In the genomic region with DNA sequence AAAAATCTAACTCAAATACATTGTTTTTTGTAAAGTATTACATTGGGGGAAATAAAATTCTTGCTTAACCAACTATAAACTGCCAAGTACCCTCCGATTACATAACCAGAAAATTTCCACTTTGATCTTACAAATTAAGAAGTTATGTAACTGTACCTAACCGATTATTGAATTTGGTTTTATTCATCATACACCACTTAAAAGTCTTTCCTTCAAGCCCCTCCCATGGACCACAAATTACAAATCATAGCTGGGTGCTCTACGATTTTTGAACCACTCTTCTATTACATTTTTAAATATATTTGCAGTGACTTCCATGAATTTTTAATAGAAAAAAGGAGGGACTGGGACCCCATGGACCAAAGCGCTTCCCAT, we compare ENCODE assay signal across 8 cellular contexts. TPM values are rescaled to one million over a fixed set of nuclear protein-coding genes. Genes with fewer than 3 reads are reported as not detected.
DNase-seq lines count a peak whose midpoint lies in the region; ATAC-seq and TF ChIP-seq lines count a peak whose summit lies in the region.

No MANE protein-coding gene starts in this region.

- TF ChIP-seq CTCF in AG10803 (conservative IDR thresholded peaks at IDR 0.05; ENCODE audit: low read length): no peak
- no peak for TF ChIP-seq CTCF in brain (conservative IDR thresholded peaks at IDR 0.05)

- H3K27ac Mint-ChIP-seq in brain: peak overlapping the region; percentile 98 to 100 (median 99)

- peaks cover 48% of the 10 kb centered on the region for H3K36me3 Mint-ChIP-seq in brain

- H3K4me1 Mint-ChIP-seq in brain: peaks cover 42% of the 10 kb centered on the region

- DNase-seq in AG10803 (ENCODE audit: low read depth) (peak; percentile 9), COR-L47 (lab: John Stamatoyannopoulos, UW) (no peak), NCI-H510A treated with DMSO at 0.1 percent for 48 hours (lab: John Stamatoyannopoulos, UW) (no peak), NCI-H510A (lab: John Stamatoyannopoulos, UW) (no peak)

- peaks cover 33 to 40% (median 38%) of the 10 kb centered on the region in 5 experiments for H3K9me3 Mint-ChIP-seq in brain

- H3K4me3 Mint-ChIP-seq in brain: peak overlapping the region; percentile 98 to 100 (median 100)

- peak; percentile 1 for ATAC-seq in HG03439 (IDR thresholded peaks at IDR 0.05; ENCODE audit: unreplicated experiment)
- ATAC-seq in HG03565 (IDR thresholded peaks at IDR 0.05; ENCODE audit: unreplicated experiment): no peak

- peak overlapping the region; percentile 99 for H3K27ac ChIP-seq in mesodermal cell (ENCODE audit: low read depth, low read length, severe bottlenecking)

- no peaks in the 10 kb centered on the region for H3K4me1 ChIP-seq in mesodermal cell (ENCODE audit: control insufficient read depth, insufficient read depth, low read length, poor library complexity, severe bottlenecking)

- H3K27me3 Mint-ChIP-seq in brain: peaks cover 10% of the 10 kb centered on the region

- peaks cover 36% of the 10 kb centered on the region for H3K36me3 ChIP-seq in mesodermal cell (ENCODE audit: control insufficient read depth, insufficient read depth, low read length)

- peaks cover 19% of the 10 kb centered on the region for H3K9me3 ChIP-seq in mesodermal cell (ENCODE audit: control insufficient read depth, low read length)

- WGBS in mesodermal cell (ENCODE audit: insufficient coverage in 2 of 2), 2 experiments: 33% methylated on average over 2 of the region's 4 CpGs; no CpG with 5 or more reads in 1 of the 2 experiments

- peak overlapping the region; percentile 77 for H3K4me3 ChIP-seq in AG10803 (ENCODE audit: low read length)
- H3K4me3 ChIP-seq in mesodermal cell (ENCODE audit: extremely low read depth, insufficient read depth, low read length, poor library complexity, severe bottlenecking): peak overlapping the region; percentile 60

RNA-seq across cellular contexts. Expression of gene ZNF680, which starts 0.6 kb away (rescaled TPM):
- 5.1 TPM for polyA plus RNA-seq in brain (ENCODE audit: insufficient read depth, low read depth, low replicate concordance)
- 12.3 TPM for polyA plus RNA-seq in mesodermal cell (2013, experiment 1 of 2)
- polyA plus RNA-seq in mesodermal cell (2013, experiment 2 of 2): 11.6 TPM
